ENCODE assay signal across 8 cellular contexts in the genomic region with DNA sequence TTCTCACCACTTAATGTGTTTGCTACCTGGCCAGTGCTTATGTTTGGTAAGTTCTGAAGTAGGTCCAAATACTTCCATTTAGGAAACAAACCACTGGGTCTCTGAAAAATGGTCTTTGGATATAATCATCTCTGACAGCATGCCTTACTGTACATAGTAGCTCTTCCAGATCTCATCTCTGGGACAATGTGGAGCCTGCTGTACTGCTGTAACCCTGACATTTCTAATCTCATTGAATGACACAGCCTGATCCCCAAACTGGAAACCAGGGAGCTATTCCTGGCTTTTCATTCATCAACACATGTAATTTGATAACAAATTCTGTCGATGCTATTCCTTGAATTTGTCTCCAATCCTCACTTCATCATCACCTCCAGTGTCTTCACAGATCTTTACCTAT.
"Had no signal": no experiment of that assay in that cellular context is flagged by ENCODE, and none has a peak within 500 bp of the region (broad histone marks: within the 10 kb centered on the region; RNA-seq: fewer than 3 reads in every experiment).

No MANE protein-coding gene starts in this region.

- ATAC-seq: GM12878 had no signal

- FAIRE-seq: G401.6, GM12878, GM12891, GM12892, GM18507, GM19239 had no signal

- DNase-seq: GDM1, GF-D8 had no signal

- H3K4me3 ChIP-seq: GM12878 had no signal
